Comparison of ENCODE assay signal across 17 cellular contexts in the genomic region with DNA sequence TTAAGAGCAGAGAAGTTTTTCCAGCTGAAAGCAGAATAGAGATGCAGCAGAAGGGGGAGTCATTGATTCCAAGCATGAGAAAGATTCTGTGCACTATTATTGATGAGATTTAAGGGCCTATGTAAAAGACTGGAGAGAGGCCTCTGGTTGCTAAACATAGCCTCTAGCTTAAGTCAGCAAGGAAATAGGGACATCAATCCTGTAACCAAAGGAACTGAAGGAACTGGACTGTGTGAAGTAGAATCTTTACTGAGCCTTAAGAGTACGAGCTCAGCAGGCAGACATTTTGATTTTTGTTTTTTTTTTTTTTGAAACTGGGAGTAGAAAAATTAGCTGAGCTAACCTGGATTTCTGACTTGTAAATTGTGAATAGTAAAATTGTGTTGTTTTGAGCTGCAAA.
DNase-seq lines count a peak whose midpoint lies in the region; ATAC-seq, FAIRE-seq and TF ChIP-seq lines count a peak whose summit lies in the region.
"Had no signal": no experiment of that assay in that cellular context is flagged by ENCODE, and none has a peak within 500 bp of the region (broad histone marks: within the 10 kb centered on the region; RNA-seq: fewer than 3 reads in every experiment).

No MANE protein-coding gene starts in this region.

- no peaks in the 10 kb centered on the region for H3K9me3 Mint-ChIP-seq in astrocyte (ENCODE audit: unreplicated experiment)
- no peaks in the 10 kb centered on the region for H3K9me3 Mint-ChIP-seq in nephron
- no peaks in the 10 kb centered on the region for H3K9me3 Mint-ChIP-seq in activated T-cell treated with anti-CD3 and anti-CD28 coated beads, Interleukin-2, amount 50 U/mL, for 4 hours

- no peak overlapping the region for H3K4me3 ChIP-seq in astrocyte (ENCODE audit: insufficient read depth, low read depth, low read length)
- H3K4me3 ChIP-seq: A549, BLaER1, GM23248, HAP-1 had no signal

- no peak for TF ChIP-seq CTCF in astrocyte (IDR thresholded peaks at IDR 0.05; ENCODE audit: insufficient read depth, low read depth, low read length)
- TF ChIP-seq CTCF in nephron (IDR thresholded peaks at IDR 0.05; ENCODE audit: unreplicated experiment in 3 of 3): no peak

- H3K27ac Mint-ChIP-seq in astrocyte (ENCODE audit: unreplicated experiment) (peak overlapping the region; percentile 8), nephron (peak overlapping the region; percentile 1 to 41 (median 11))
- H3K27ac Mint-ChIP-seq: CD14-positive monocyte; CD4-positive, alpha-beta memory T cell had no signal

- peak; percentile 2 for DNase-seq in NCI-H345 (lab: John Stamatoyannopoulos, UW)
- no peak for DNase-seq in NCI-H345 treated with DMSO at 0.1 percent for 48 hours (lab: John Stamatoyannopoulos, UW; ENCODE audit: unreplicated experiment)
- DNase-seq in astrocyte (ENCODE audit: low read depth): no peak
- DNase-seq in activated CD8-positive, alpha-beta memory T cell treated with anti-CD3 and anti-CD28 coated beads for 24 hours: no peak
- no peak for DNase-seq in activated T-cell treated with anti-CD3 and anti-CD28 coated beads, Interleukin-2, amount 50 U/mL, for 4 hours
- DNase-seq: CD4-positive, alpha-beta memory T cell; DMS153; DMS79; GDM1; GM23248 had no signal

- FAIRE-seq in astrocyte (lab: Jason Lieb, UNC): no peak
- FAIRE-seq: A549 had no signal

- H3K9me3 ChIP-seq in astrocyte (ENCODE audit: insufficient read depth, low read depth, low read length): no peaks in the 10 kb centered on the region
- H3K9me3 ChIP-seq: A549, BLaER1, HAP-1 had no signal

- H3K27me3 ChIP-seq in astrocyte (ENCODE audit: insufficient read depth, low read length): no peaks in the 10 kb centered on the region
- H3K27me3 ChIP-seq: BLaER1 had no signal

- H3K27me3 Mint-ChIP-seq in astrocyte (ENCODE audit: low read depth, unreplicated experiment) (no peaks in the 10 kb centered on the region), nephron (ENCODE audit: low read depth) (no peaks in the 10 kb centered on the region)
- no peaks in the 10 kb centered on the region for H3K27me3 Mint-ChIP-seq in activated T-cell treated with anti-CD3 and anti-CD28 coated beads, Interleukin-2, amount 50 U/mL, for 4 hours (ENCODE audit: low read depth)
- H3K27me3 Mint-ChIP-seq: CD4-positive, alpha-beta memory T cell had no signal

- no peak overlapping the region for H2AFZ ChIP-seq in astrocyte (ENCODE audit: low read depth, low read length)
- H2AFZ ChIP-seq: GM23248 had no signal

- no peaks in the 10 kb centered on the region for H3K36me3 Mint-ChIP-seq in astrocyte (ENCODE audit: low read depth, unreplicated experiment)
- no peaks in the 10 kb centered on the region for H3K36me3 Mint-ChIP-seq in nephron (ENCODE audit: low read depth)
- H3K36me3 Mint-ChIP-seq in activated T-cell treated with anti-CD3 and anti-CD28 coated beads, Interleukin-2, amount 50 U/mL, for 4 hours (ENCODE audit: insufficient read depth): no peaks in the 10 kb centered on the region
- H3K36me3 Mint-ChIP-seq: CD14-positive monocyte had no signal

- H3K36me3 ChIP-seq in astrocyte (ENCODE audit: insufficient read depth, low read length): no peaks in the 10 kb centered on the region
- H3K36me3 ChIP-seq: BLaER1, HAP-1 had no signal

- H3K4me1 Mint-ChIP-seq in astrocyte (ENCODE audit: low read depth, unreplicated experiment) (peaks cover 7% of the 10 kb centered on the region), nephron (peaks cover 8% of the 10 kb centered on the region)
- peaks cover 7% of the 10 kb centered on the region for H3K4me1 Mint-ChIP-seq in activated T-cell treated with anti-CD3 and anti-CD28 coated beads, Interleukin-2, amount 50 U/mL, for 4 hours (ENCODE audit: low read depth)
- H3K4me1 Mint-ChIP-seq: CD14-positive monocyte had no signal

- no peaks in the 10 kb centered on the region for H3K79me2 ChIP-seq in astrocyte (ENCODE audit: insufficient read depth, low read length)

- H3K27ac ChIP-seq in astrocyte (ENCODE audit: low read depth, low read length): no peak overlapping the region
- H3K27ac ChIP-seq: 22Rv1, A549, BLaER1, GM23248 had no signal

- H3K9ac ChIP-seq in astrocyte (ENCODE audit: low read length): no peak overlapping the region
- H3K9ac ChIP-seq: BLaER1, GM23248 had no signal

- no peak overlapping the region for H3K4me2 ChIP-seq in astrocyte (ENCODE audit: low read length)
- H3K4me2 ChIP-seq: A549, BLaER1 had no signal

- H3K4me3 Mint-ChIP-seq in astrocyte (ENCODE audit: unreplicated experiment) (no peak overlapping the region), nephron (no peak overlapping the region)
- H3K4me3 Mint-ChIP-seq in activated T-cell treated with anti-CD3 and anti-CD28 coated beads, Interleukin-2, amount 50 U/mL, for 4 hours: no peak overlapping the region
- H3K4me3 Mint-ChIP-seq: CD14-positive monocyte; CD4-positive, alpha-beta memory T cell had no signal

- no peaks in the 10 kb centered on the region for H4K20me1 ChIP-seq in astrocyte (ENCODE audit: insufficient read depth, low read length)
- H4K20me1 ChIP-seq: BLaER1 had no signal

- no peak for ATAC-seq in GM18861 (IDR thresholded peaks at IDR 0.05; ENCODE audit: unreplicated experiment)
- ATAC-seq in activated T-cell treated with anti-CD3 and anti-CD28 coated beads, Interleukin-2, amount 50 U/mL, for 4 hours: no peak
- ATAC-seq: A549 had no signal

- peaks cover 3% of the 10 kb centered on the region for H3K4me1 ChIP-seq in astrocyte (ENCODE audit: insufficient read depth, low read length)
- H3K4me1 ChIP-seq: BLaER1 had no signal
